ENCODE assay signal across 1 cellular context in genomic region chr7:152025077-152025936, GRCh38.
A peak's percentile ranks its signal among the peaks of the same experiment; 100 is the strongest.
TF ChIP-seq lines count a peak whose summit lies in the region.

Gene GALNT11, plus strand, starts transcription at chr7:152025674. Its CDS starts 68,554 bp downstream, at chr7:152094228.

TF ChIP-seq in HepG2, 621 proteins besides CTCF, POLR2A, EP300 and RAD21 (continued from another document and continues in another):
- TF ChIP-seq GRHL1 (CRISPR knock-in tag; conservative IDR thresholded peaks at IDR 0.05) = no peak
- TF ChIP-seq ZNF790 (CRISPR knock-in tag; IDR thresholded peaks at IDR 0.05; ENCODE audit: borderline replicate concordance) = no peak
- TF ChIP-seq PCBP2 (optimal IDR thresholded peaks at IDR 0.05; ENCODE audit: low read depth, low read length, poor library complexity, severe bottlenecking) = no peak
- TF ChIP-seq ZEB1 (IDR thresholded peaks at IDR 0.05; ENCODE audit: insufficient replicate concordance, low read depth) = no peak
- no peak for TF ChIP-seq ZNF335 (CRISPR knock-in tag; IDR thresholded peaks at IDR 0.05)
- no peak for TF ChIP-seq TRIM24 (CRISPR knock-in tag; IDR thresholded peaks at IDR 0.05)
- TF ChIP-seq ZBTB4 (CRISPR knock-in tag; IDR thresholded peaks at IDR 0.05; ENCODE audit: borderline replicate concordance) = no peak
- TF ChIP-seq ZNF235 (CRISPR knock-in tag; IDR thresholded peaks at IDR 0.05; ENCODE audit: borderline replicate concordance) = no peak
- no peak for TF ChIP-seq SMAD9 (CRISPR knock-in tag; IDR thresholded peaks at IDR 0.05)
- no peak for TF ChIP-seq TAF15 (IDR thresholded peaks at IDR 0.05; ENCODE audit: low read depth, low read length, poor library complexity, severe bottlenecking)
- TF ChIP-seq RERE (CRISPR knock-in tag; IDR thresholded peaks at IDR 0.05; ENCODE audit: low read depth) = no peak
- no peak for TF ChIP-seq USF2 (IDR thresholded peaks at IDR 0.05; ENCODE audit: low read depth, low read length)
- TF ChIP-seq USF2 (CRISPR knock-in tag; IDR thresholded peaks at IDR 0.05; ENCODE audit: borderline replicate concordance) = no peak
- TF ChIP-seq ZNF160 (CRISPR knock-in tag; IDR thresholded peaks at IDR 0.05) = no peak
- TF ChIP-seq RARG (CRISPR knock-in tag; IDR thresholded peaks at IDR 0.05; ENCODE audit: low read depth) = no peak
- no peak for TF ChIP-seq NCOA2 (CRISPR knock-in tag; IDR thresholded peaks at IDR 0.05)
- no peak for TF ChIP-seq PHB2 (IDR thresholded peaks at IDR 0.05; ENCODE audit: partially characterized antibody)
- TF ChIP-seq MLXIP (CRISPR knock-in tag; IDR thresholded peaks at IDR 0.05; ENCODE audit: borderline replicate concordance) = no peak
- no peak for TF ChIP-seq GATA4 (IDR thresholded peaks at IDR 0.05; ENCODE audit: borderline replicate concordance, low read depth)
- 0 out of 2 replicates have a peak, but pooled peaks have one; percentile 13 for TF ChIP-seq ZBTB43 (CRISPR knock-in tag; conservative IDR thresholded peaks at IDR 0.05)
- no peak for TF ChIP-seq PCBP1 (IDR thresholded peaks at IDR 0.05; ENCODE audit: borderline replicate concordance, low read depth, low read length)
- no peak for TF ChIP-seq ZNF281 (CRISPR knock-in tag; IDR thresholded peaks at IDR 0.05; ENCODE audit: borderline replicate concordance)
- no peak for TF ChIP-seq ZNF768 (CRISPR knock-in tag; IDR thresholded peaks at IDR 0.05)
- no peak for TF ChIP-seq SSRP1 (CRISPR knock-in tag; IDR thresholded peaks at IDR 0.05)
- TF ChIP-seq THAP11 (CRISPR knock-in tag; IDR thresholded peaks at IDR 0.05) = no peak; the same call in 1 of the 2 replicates
- no peak for TF ChIP-seq DDIT3 (CRISPR knock-in tag; IDR thresholded peaks at IDR 0.05)
- no peak for TF ChIP-seq ZBTB20 (CRISPR knock-in tag; IDR thresholded peaks at IDR 0.05; ENCODE audit: borderline replicate concordance, low read depth)
- peak; percentile 59; the same call in 1 of the 2 replicates for TF ChIP-seq ARID4A (CRISPR knock-in tag; IDR thresholded peaks at IDR 0.05; ENCODE audit: borderline replicate concordance)
- TF ChIP-seq NKX3-1 (CRISPR knock-in tag; IDR thresholded peaks at IDR 0.05) = no peak
- TF ChIP-seq MLLT10 (CRISPR knock-in tag; IDR thresholded peaks at IDR 0.05) = no peak
